In genomic region chr5:78727786-78728761, GRCh38 we compare ENCODE assay signal across 10 cellular contexts.
DNase-seq lines count a peak whose midpoint lies in the region; ATAC-seq lines count a peak whose summit lies in the region.
"Had no signal": no experiment of that assay in that cellular context is flagged by ENCODE, and none has a peak within 500 bp of the region (broad histone marks: within the 10 kb centered on the region; RNA-seq: fewer than 3 reads in every experiment).

No MANE protein-coding gene starts in this region.

- DNase-seq in left kidney (ENCODE audit: low read depth, low spot score) = peak; percentile 51
- DNase-seq in SK-N-DZ (ENCODE audit: low spot score) = no peak
- DNase-seq in activated CD4-positive, alpha-beta T cell treated with anti-CD3 and anti-CD28 coated beads for 1 hour = no peak
- DNase-seq in GOT3 (lab: John Stamatoyannopoulos, UW) = no peak
- no peak for DNase-seq in H7
- DNase-seq: brain microvascular endothelial cell, DND-41 had no signal

- no peaks in the 10 kb centered on the region for H3K27me3 ChIP-seq in H7 (ENCODE audit: control insufficient read depth, insufficient read depth, low read length)
- H3K27me3 ChIP-seq: brain microvascular endothelial cell had no signal

- no peak overlapping the region for H3K4me3 ChIP-seq in H7 (ENCODE audit: insufficient read depth, low read depth, low read length)

- ATAC-seq in GM18508 (IDR thresholded peaks at IDR 0.05; ENCODE audit: insufficient read depth, unreplicated experiment) = peak; percentile 80
- ATAC-seq in GM21576 (IDR thresholded peaks at IDR 0.05; ENCODE audit: unreplicated experiment) = peak; percentile 89
- ATAC-seq in HG03457 (IDR thresholded peaks at IDR 0.05; ENCODE audit: unreplicated experiment) = peak; percentile 76

- no peaks in the 10 kb centered on the region for H3K36me3 ChIP-seq in H7 (replicated peaks; ENCODE audit: control insufficient read depth, insufficient read depth, low read length)
- H3K36me3 ChIP-seq: brain microvascular endothelial cell had no signal
